Comparison of ENCODE assay signal across 1 cellular context in the genomic region with DNA sequence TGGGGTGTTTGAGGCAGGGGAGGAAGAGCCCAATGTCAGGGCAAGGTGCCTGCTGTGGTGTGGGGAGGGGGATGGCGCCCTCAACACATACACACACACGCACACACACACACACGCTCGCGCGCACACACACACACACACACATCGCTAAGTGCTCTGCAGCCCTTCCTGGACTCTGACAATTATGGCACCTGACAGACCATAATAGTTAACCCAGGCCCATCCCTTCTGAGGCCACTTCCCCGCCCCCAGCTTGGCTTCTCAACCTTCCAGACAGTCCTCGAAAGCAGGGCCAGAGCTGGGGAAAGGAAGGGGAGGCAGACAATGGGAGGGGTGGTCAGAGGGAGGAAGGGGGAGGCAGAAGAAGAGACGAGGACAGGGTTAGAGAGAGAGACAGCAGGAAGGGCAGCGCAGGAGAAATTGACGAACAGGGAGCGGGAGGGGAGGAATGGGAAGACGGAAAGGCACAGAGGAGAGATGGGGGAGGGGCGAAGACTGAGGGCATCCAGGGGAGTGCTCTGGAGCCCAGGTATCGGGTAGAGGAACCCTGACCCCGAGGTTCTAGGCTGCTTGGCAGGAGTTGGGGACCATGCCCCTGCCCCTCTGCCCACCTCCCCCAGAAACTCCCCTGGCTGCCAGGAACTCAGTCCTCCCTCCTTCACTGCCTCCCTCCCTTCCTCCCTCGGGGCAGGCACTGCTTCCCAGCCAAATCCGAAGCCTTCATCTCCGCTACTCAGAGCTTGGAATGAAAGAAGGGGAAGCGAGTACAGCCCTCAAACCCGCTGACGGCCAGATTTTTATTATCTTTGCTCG.
A peak's percentile ranks its signal among the peaks of the same experiment; 100 is the strongest.
TF ChIP-seq lines count a peak whose summit lies in the region.

No MANE protein-coding gene starts in this region.

TF ChIP-seq in HepG2, 621 proteins besides CTCF, POLR2A, EP300 and RAD21 (continued from another document and continues in another):
- no peak for TF ChIP-seq SMYD3 (CRISPR knock-in tag; IDR thresholded peaks at IDR 0.05)
- no peak for TF ChIP-seq CREBL2 (CRISPR knock-in tag; IDR thresholded peaks at IDR 0.05; ENCODE audit: borderline replicate concordance)
- no peak for TF ChIP-seq MED8 (CRISPR knock-in tag; IDR thresholded peaks at IDR 0.05; ENCODE audit: insufficient replicate concordance)
- no peak for TF ChIP-seq THAP7 (CRISPR knock-in tag; IDR thresholded peaks at IDR 0.05)
- TF ChIP-seq, protein P1, sequence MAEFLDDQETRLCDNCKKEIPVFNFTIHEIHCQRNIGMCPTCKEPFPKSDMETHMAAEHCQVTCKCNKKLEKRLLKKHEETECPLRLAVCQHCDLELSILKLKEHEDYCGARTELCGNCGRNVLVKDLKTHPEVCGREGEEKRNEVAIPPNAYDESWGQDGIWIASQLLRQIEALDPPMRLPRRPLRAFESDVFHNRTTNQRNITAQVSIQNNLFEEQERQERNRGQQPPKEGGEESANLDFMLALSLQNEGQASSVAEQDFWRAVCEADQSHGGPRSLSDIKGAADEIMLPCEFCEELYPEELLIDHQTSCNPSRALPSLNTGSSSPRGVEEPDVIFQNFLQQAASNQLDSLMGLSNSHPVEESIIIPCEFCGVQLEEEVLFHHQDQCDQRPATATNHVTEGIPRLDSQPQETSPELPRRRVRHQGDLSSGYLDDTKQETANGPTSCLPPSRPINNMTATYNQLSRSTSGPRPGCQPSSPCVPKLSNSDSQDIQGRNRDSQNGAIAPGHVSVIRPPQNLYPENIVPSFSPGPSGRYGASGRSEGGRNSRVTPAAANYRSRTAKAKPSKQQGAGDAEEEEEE (CRISPR knock-in tag; IDR thresholded peaks at IDR 0.05; ENCODE audit: borderline replicate concordance), result no peak
- no peak for TF ChIP-seq HNRNPL (IDR thresholded peaks at IDR 0.05; ENCODE audit: low read depth, low read length)
- TF ChIP-seq MBNL3 (CRISPR knock-in tag; conservative IDR thresholded peaks at IDR 0.05), result no peak
- TF ChIP-seq, protein P2, sequence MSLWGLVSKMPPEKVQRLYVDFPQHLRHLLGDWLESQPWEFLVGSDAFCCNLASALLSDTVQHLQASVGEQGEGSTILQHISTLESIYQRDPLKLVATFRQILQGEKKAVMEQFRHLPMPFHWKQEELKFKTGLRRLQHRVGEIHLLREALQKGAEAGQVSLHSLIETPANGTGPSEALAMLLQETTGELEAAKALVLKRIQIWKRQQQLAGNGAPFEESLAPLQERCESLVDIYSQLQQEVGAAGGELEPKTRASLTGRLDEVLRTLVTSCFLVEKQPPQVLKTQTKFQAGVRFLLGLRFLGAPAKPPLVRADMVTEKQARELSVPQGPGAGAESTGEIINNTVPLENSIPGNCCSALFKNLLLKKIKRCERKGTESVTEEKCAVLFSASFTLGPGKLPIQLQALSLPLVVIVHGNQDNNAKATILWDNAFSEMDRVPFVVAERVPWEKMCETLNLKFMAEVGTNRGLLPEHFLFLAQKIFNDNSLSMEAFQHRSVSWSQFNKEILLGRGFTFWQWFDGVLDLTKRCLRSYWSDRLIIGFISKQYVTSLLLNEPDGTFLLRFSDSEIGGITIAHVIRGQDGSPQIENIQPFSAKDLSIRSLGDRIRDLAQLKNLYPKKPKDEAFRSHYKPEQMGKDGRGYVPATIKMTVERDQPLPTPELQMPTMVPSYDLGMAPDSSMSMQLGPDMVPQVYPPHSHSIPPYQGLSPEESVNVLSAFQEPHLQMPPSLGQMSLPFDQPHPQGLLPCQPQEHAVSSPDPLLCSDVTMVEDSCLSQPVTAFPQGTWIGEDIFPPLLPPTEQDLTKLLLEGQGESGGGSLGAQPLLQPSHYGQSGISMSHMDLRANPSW (CRISPR knock-in tag; IDR thresholded peaks at IDR 0.05; ENCODE audit: borderline replicate concordance), result no peak
- peak; percentile 86 for TF ChIP-seq SP5 (CRISPR knock-in tag; IDR thresholded peaks at IDR 0.05; ENCODE audit: borderline replicate concordance, low read depth)
- TF ChIP-seq ZNF432 (CRISPR knock-in tag; IDR thresholded peaks at IDR 0.05; ENCODE audit: borderline replicate concordance), result no peak
- TF ChIP-seq ZNF589 (CRISPR knock-in tag; conservative IDR thresholded peaks at IDR 0.05), result no peak
- no peak for TF ChIP-seq HMG20B (CRISPR knock-in tag; conservative IDR thresholded peaks at IDR 0.05)
- no peak for TF ChIP-seq ZNF136 (CRISPR knock-in tag; IDR thresholded peaks at IDR 0.05; ENCODE audit: low read depth)
- TF ChIP-seq PAXIP1 (CRISPR knock-in tag; conservative IDR thresholded peaks at IDR 0.05), result peak; percentile 55; the same call in 1 of the 2 replicates
- no peak for TF ChIP-seq TBP (CRISPR knock-in tag; IDR thresholded peaks at IDR 0.05)
- no peak for TF ChIP-seq MAFK (conservative IDR thresholded peaks at IDR 0.05 in 1 of 2, IDR thresholded peaks at IDR 0.05 in 1 of 2; ENCODE audit: low read length in 2 of 2)
- TF ChIP-seq FOXA3 (CRISPR knock-in tag; IDR thresholded peaks at IDR 0.05), result 0 out of 2 replicates have a peak, but pooled peaks have one; percentile 7
- TF ChIP-seq ZNF766 (CRISPR knock-in tag; IDR thresholded peaks at IDR 0.05; ENCODE audit: borderline replicate concordance), result no peak
- TF ChIP-seq, protein P3, sequence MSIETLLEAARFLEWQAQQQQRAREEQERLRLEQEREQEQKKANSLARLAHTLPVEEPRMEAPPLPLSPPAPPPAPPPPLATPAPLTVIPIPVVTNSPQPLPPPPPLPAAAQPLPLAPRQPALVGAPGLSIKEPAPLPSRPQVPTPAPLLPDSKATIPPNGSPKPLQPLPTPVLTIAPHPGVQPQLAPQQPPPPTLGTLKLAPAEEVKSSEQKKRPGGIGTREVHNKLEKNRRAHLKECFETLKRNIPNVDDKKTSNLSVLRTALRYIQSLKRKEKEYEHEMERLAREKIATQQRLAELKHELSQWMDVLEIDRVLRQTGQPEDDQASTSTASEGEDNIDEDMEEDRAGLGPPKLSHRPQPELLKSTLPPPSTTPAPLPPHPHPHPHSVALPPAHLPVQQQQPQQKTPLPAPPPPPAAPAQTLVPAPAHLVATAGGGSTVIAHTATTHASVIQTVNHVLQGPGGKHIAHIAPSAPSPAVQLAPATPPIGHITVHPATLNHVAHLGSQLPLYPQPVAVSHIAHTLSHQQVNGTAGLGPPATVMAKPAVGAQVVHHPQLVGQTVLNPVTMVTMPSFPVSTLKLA (IDR thresholded peaks at IDR 0.05), result no peak
- TF ChIP-seq ZNF124 (CRISPR knock-in tag; IDR thresholded peaks at IDR 0.05), result 0 out of 2 replicates have a peak, but pooled peaks have one; percentile 34
- no peak for TF ChIP-seq KAT7 (CRISPR knock-in tag; IDR thresholded peaks at IDR 0.05; ENCODE audit: borderline replicate concordance)
- no peak for TF ChIP-seq ZNF331 (CRISPR knock-in tag; IDR thresholded peaks at IDR 0.05)
- TF ChIP-seq ZNF18 (CRISPR knock-in tag; IDR thresholded peaks at IDR 0.05; ENCODE audit: insufficient replicate concordance), result no peak
- no peak for TF ChIP-seq ZNF317 (CRISPR knock-in tag; IDR thresholded peaks at IDR 0.05)
- no peak for TF ChIP-seq LRRFIP1 (CRISPR knock-in tag; conservative IDR thresholded peaks at IDR 0.05)
- TF ChIP-seq, protein P4, sequence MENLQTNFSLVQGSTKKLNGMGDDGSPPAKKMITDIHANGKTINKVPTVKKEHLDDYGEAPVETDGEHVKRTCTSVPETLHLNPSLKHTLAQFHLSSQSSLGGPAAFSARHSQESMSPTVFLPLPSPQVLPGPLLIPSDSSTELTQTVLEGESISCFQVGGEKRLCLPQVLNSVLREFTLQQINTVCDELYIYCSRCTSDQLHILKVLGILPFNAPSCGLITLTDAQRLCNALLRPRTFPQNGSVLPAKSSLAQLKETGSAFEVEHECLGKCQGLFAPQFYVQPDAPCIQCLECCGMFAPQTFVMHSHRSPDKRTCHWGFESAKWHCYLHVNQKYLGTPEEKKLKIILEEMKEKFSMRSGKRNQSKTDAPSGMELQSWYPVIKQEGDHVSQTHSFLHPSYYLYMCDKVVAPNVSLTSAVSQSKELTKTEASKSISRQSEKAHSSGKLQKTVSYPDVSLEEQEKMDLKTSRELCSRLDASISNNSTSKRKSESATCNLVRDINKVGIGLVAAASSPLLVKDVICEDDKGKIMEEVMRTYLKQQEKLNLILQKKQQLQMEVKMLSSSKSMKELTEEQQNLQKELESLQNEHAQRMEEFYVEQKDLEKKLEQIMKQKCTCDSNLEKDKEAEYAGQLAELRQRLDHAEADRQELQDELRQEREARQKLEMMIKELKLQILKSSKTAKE (CRISPR knock-in tag; IDR thresholded peaks at IDR 0.05; ENCODE audit: borderline replicate concordance), result peak; percentile 87
- TF ChIP-seq TMF1 (CRISPR knock-in tag; IDR thresholded peaks at IDR 0.05; ENCODE audit: low read depth), result no peak
- TF ChIP-seq, protein P5, sequence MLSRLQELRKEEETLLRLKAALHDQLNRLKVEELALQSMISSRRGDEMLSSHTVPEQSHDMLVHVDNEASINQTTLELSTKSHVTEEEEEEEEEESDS (CRISPR knock-in tag; IDR thresholded peaks at IDR 0.05; ENCODE audit: borderline replicate concordance), result no peak
- TF ChIP-seq ATF7 (IDR thresholded peaks at IDR 0.05), result no peak
- 0 out of 2 replicates have a peak, but pooled peaks have one; percentile 45 for TF ChIP-seq ATF7 (CRISPR knock-in tag; IDR thresholded peaks at IDR 0.05)
- peak; percentile 97 for TF ChIP-seq BCL6 (CRISPR knock-in tag; IDR thresholded peaks at IDR 0.05)
- TF ChIP-seq ZSCAN21 (CRISPR knock-in tag; IDR thresholded peaks at IDR 0.05; ENCODE audit: borderline replicate concordance), result peak; percentile 23; the same call in 1 of the 2 replicates
- TF ChIP-seq CREB1 (IDR thresholded peaks at IDR 0.05), result no peak
- TF ChIP-seq CREB1 (CRISPR knock-in tag; IDR thresholded peaks at IDR 0.05), result no peak
- TF ChIP-seq BORCS8-MEF2B (CRISPR knock-in tag; IDR thresholded peaks at IDR 0.05), result no peak
- TF ChIP-seq, protein P6, sequence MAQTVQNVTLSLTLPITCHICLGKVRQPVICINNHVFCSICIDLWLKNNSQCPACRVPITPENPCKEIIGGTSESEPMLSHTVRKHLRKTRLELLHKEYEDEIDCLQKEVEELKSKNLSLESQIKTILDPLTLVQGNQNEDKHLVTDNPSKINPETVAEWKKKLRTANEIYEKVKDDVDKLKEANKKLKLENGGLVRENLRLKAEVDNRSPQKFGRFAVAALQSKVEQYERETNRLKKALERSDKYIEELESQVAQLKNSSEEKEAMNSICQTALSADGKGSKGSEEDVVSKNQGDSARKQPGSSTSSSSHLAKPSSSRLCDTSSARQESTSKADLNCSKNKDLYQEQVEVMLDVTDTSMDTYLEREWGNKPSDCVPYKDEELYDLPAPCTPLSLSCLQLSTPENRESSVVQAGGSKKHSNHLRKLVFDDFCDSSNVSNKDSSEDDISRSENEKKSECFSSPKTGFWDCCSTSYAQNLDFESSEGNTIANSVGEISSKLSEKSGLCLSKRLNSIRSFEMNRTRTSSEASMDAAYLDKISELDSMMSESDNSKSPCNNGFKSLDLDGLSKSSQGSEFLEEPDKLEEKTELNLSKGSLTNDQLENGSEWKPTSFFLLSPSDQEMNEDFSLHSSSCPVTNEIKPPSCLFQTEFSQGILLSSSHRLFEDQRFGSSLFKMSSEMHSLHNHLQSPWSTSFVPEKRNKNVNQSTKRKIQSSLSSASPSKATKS (CRISPR knock-in tag; IDR thresholded peaks at IDR 0.05), result no peak
